In the genomic region with DNA sequence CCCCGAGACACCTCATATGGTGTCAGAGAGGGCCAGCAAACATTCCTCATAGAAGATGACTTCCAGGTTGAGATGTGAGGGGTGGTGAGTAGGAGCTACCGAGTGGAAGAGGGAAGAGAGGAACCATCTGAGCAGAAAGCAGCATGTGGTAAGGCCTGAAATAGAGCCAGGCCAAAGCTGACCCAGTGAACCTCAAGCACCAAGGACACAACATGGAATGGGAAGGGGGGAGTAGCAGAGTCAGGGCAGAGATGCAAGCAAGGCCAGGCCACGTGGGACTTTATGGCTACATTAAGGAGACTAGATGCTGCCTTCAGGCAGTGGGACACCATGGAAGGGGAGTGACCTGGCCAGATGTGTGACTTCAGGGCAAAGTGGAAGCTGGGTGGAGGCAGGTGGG, we compare ENCODE assay signal across 1 cellular context.
TF ChIP-seq lines count a peak whose summit lies in the region.

No MANE protein-coding gene starts in this region.

TF ChIP-seq in H1, 55 proteins besides CTCF, POLR2A, EP300 and RAD21:
- TF ChIP-seq, protein P1, sequence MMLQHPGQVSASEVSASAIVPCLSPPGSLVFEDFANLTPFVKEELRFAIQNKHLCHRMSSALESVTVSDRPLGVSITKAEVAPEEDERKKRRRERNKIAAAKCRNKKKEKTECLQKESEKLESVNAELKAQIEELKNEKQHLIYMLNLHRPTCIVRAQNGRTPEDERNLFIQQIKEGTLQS (IDR thresholded peaks at IDR 0.05; ENCODE audit: insufficient read depth, low read depth, low read length), result no peak
- no peak for TF ChIP-seq NRF1 (IDR thresholded peaks at IDR 0.05; ENCODE audit: low read depth, low read length)
- TF ChIP-seq TAF1 (IDR thresholded peaks at IDR 0.05; ENCODE audit: low read depth, low read length), result no peak
- TF ChIP-seq, protein P2, sequence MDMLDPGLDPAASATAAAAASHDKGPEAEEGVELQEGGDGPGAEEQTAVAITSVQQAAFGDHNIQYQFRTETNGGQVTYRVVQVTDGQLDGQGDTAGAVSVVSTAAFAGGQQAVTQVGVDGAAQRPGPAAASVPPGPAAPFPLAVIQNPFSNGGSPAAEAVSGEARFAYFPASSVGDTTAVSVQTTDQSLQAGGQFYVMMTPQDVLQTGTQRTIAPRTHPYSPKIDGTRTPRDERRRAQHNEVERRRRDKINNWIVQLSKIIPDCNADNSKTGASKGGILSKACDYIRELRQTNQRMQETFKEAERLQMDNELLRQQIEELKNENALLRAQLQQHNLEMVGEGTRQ (IDR thresholded peaks at IDR 0.05; ENCODE audit: low read length), result no peak
- no peak for TF ChIP-seq CTBP2 (IDR thresholded peaks at IDR 0.05; ENCODE audit: borderline replicate concordance, insufficient read depth, insufficient read length, low read length)
- no peak for TF ChIP-seq RFX5 (IDR thresholded peaks at IDR 0.05; ENCODE audit: borderline replicate concordance, low read depth, low read length)
- TF ChIP-seq, protein P3, sequence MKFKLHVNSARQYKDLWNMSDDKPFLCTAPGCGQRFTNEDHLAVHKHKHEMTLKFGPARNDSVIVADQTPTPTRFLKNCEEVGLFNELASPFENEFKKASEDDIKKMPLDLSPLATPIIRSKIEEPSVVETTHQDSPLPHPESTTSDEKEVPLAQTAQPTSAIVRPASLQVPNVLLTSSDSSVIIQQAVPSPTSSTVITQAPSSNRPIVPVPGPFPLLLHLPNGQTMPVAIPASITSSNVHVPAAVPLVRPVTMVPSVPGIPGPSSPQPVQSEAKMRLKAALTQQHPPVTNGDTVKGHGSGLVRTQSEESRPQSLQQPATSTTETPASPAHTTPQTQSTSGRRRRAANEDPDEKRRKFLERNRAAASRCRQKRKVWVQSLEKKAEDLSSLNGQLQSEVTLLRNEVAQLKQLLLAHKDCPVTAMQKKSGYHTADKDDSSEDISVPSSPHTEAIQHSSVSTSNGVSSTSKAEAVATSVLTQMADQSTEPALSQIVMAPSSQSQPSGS (IDR thresholded peaks at IDR 0.05; ENCODE audit: low read length), result no peak
- no peak for TF ChIP-seq SIN3A (conservative IDR thresholded peaks at IDR 0.05 in 1 of 2, IDR thresholded peaks at IDR 0.05 in 1 of 2; ENCODE audit: low read depth in 1 of 2, low read length in 2 of 2)
- TF ChIP-seq SP4 (IDR thresholded peaks at IDR 0.05; ENCODE audit: low read length), result no peak
- no peak for TF ChIP-seq CEBPB (IDR thresholded peaks at IDR 0.05; ENCODE audit: low read depth, low read length)
TF ChIP-seq in H1: peak in this region for 0.
